ENCODE assay signal across 8 cellular contexts in genomic region chr10:29239569-29240472, GRCh38. TPM values are rescaled to one million over a fixed set of nuclear protein-coding genes. Genes with fewer than 3 reads are reported as not detected.
A peak's percentile ranks its signal among the peaks of the same experiment; 100 is the strongest.
DNase-seq lines count a peak whose midpoint lies in the region; TF ChIP-seq lines count a peak whose summit lies in the region.

No MANE protein-coding gene starts in this region.

- H3K4me2 ChIP-seq in OCI-LY7 (ENCODE audit: low read length), result no peak overlapping the region

- no peaks in the 10 kb centered on the region for H3K79me2 ChIP-seq in OCI-LY7 (ENCODE audit: insufficient read depth, low read depth, low read length)

- no peaks in the 10 kb centered on the region for H3K9me3 ChIP-seq in OCI-LY7 (ENCODE audit: low read length)

- no peak overlapping the region for H2AFZ ChIP-seq in OCI-LY7 (ENCODE audit: low read length)

- peak; percentile 74 for TF ChIP-seq CTCF in GM12875 (IDR thresholded peaks at IDR 0.05; ENCODE audit: borderline replicate concordance, insufficient read depth, low read depth, low read length)
- TF ChIP-seq CTCF in OCI-LY7 (conservative IDR thresholded peaks at IDR 0.05; ENCODE audit: low read length), result peak; percentile 71
- TF ChIP-seq CTCF in fibroblast of villous mesenchyme (IDR thresholded peaks at IDR 0.05; ENCODE audit: insufficient read depth, low read depth, low read length), result peak; percentile 79

- H3K36me3 ChIP-seq in OCI-LY7 (ENCODE audit: insufficient read depth, low read length), result no peaks in the 10 kb centered on the region

- no peaks in the 10 kb centered on the region for H3K4me1 ChIP-seq in OCI-LY7 (ENCODE audit: insufficient read depth, low read length, poor library complexity, severe bottlenecking)

- no peaks in the 10 kb centered on the region for H3K9me2 ChIP-seq in OCI-LY7 (ENCODE audit: insufficient read depth, low read length)

- POLR2A ChIA-PET in OCI-LY7 (lab: Charles Lee), result interaction anchor here (0.6 kb wide), 1 partner anchor 55 kb away, joined by 3 read pairs; no protein-coding TSS in a partner anchor

- DNase-seq in A172 (ENCODE audit: low spot score) (peak; percentile 62), OCI-LY7 (ENCODE audit: low spot score) (peak; percentile 3), fibroblast of villous mesenchyme (ENCODE audit: low read depth) (peak; percentile 56), GOT3 (lab: John Stamatoyannopoulos, UW) (no peak), ureter (ENCODE audit: low spot score) (no peak), T1000 (lab: John Stamatoyannopoulos, UW) (no peak)
- no peak for DNase-seq in activated naive CD4-positive, alpha-beta T cell treated with Interleukin-2 at 50 U/mL for 16 hours

- H3K4me3 ChIP-seq in GM12875 (ENCODE audit: low read depth, low read length) (no peak overlapping the region), OCI-LY7 (ENCODE audit: low read depth, low read length, poor library complexity, severe bottlenecking) (no peak overlapping the region), fibroblast of villous mesenchyme (ENCODE audit: low read depth, low read length) (no peak overlapping the region)

- H3K27ac ChIP-seq in OCI-LY7 (ENCODE audit: low read depth, low read length, poor library complexity, severe bottlenecking), result no peak overlapping the region

- intact Hi-C loops in OCI-LY7 (cut with micrococcal nuclease; ENCODE audit: unreplicated experiment), result no loop called here

- H4K20me1 ChIP-seq in OCI-LY7 (ENCODE audit: insufficient read depth, low read length), result no peaks in the 10 kb centered on the region

- CTCF ChIA-PET in OCI-LY7 (lab: Charles Lee; ENCODE audit: unreplicated experiment), result no interaction called here

- BruUV-seq in OCI-LY7 (replicated peaks; lab: Mats Ljungman, UMichigan), result no TSS peak

RNA-seq across cellular contexts. Expression of gene LYZL1, which starts 49.0 kb away (rescaled TPM):
- total RNA-seq in A172 (2014; rRNA removed; shearing (Covaris generic)), result not detected in 2 replicates
- not detected in 2 replicates for total RNA-seq in OCI-LY7 (2014; rRNA removed; shearing (Covaris generic))
- not detected in 2 replicates for total RNA-seq in OCI-LY7 (2022)
- not detected in 2 replicates for total RNA-seq in fibroblast of villous mesenchyme
- not detected for total RNA-seq in ureter

Comparison
In these comparisons a context has a peak if more than half of its experiments do, and no peak if none do; other contexts are left out.
1. DNase-seq: peak in A172 (single experiment), OCI-LY7 (single experiment) and fibroblast of villous mesenchyme (single experiment); none in GOT3 (single experiment), ureter (single experiment), T1000 (single experiment) and activated naive CD4-positive, alpha-beta T cell treated with Interleukin-2 at 50 U/mL for 16 hours (single experiment).
2. Peak in every context shown above with its lines, with median percentiles within 50 percentile points of each other: CTCF ChIP-seq.